Comparison of ENCODE assay signal across 2 cellular contexts in genomic region chr3:14577897-14578296, GRCh38.
TF ChIP-seq lines count a peak whose summit lies in the region.

No MANE protein-coding gene starts in this region.

TF ChIP-seq in A549, 52 proteins besides CTCF, POLR2A, EP300 and RAD21 (continued from another document):
- TF ChIP-seq REST (IDR thresholded peaks at IDR 0.05), result no peak
- TF ChIP-seq RNF2 (IDR thresholded peaks at IDR 0.05; ENCODE audit: borderline replicate concordance, low read depth), result no peak
- no peak for TF ChIP-seq CEBPB (IDR thresholded peaks at IDR 0.05)
- no peak for TF ChIP-seq PHF8 (IDR thresholded peaks at IDR 0.05; ENCODE audit: borderline replicate concordance, low read depth)
- TF ChIP-seq EHF (CRISPR knock-in tag; IDR thresholded peaks at IDR 0.05), result no peak
- no peak for TF ChIP-seq ESRRA (IDR thresholded peaks at IDR 0.05; ENCODE audit: borderline replicate concordance, low read length)
- TF ChIP-seq SREBF2 (IDR thresholded peaks at IDR 0.05), result no peak
- no peak for TF ChIP-seq CBX8 (IDR thresholded peaks at IDR 0.05)
- TF ChIP-seq ZNF302 (CRISPR knock-in tag; IDR thresholded peaks at IDR 0.05), result no peak
- no peak for TF ChIP-seq HOXB13 (CRISPR knock-in tag; IDR thresholded peaks at IDR 0.05; ENCODE audit: low read depth)

TF ChIP-seq in SK-N-SH treated with all-trans-retinoic acid at 6 μM for 48 hours, 23 proteins besides CTCF, POLR2A, EP300 and RAD21 (continued from another document):
- TF ChIP-seq PATZ1 (CRISPR knock-in tag; IDR thresholded peaks at IDR 0.05; ENCODE audit: borderline replicate concordance), result no peak
